In the genomic region with DNA sequence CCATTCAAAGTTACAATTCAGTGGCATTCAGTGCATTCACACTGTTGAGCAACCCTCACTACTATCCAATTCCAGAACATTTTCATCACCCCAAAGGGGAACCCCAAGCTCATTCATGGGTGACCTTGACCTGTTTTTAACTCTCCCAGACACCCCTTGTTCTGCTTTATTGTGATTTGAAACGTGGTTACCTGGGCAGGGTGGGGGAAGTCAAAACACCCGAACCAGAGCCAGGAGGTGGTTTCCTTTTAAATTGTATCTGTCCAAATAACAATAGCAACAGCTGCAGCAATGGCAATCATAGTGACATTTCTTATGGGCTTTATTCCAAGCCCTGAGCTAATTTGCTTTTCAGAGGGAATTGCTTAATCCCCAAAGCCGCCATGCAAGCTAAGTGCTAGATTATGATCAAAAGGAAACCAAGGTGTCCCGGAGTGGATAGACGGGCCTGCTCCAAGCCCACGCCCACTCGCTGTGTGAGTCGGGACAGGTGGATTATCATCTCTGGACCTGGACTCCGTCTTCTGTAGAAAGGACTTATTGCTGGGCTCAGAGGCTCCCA, we compare ENCODE assay signal across 10 cellular contexts. TPM values are rescaled to one million over a fixed set of nuclear protein-coding genes. Genes with fewer than 3 reads are reported as not detected.
DNase-seq lines count a peak whose midpoint lies in the region; ATAC-seq and TF ChIP-seq lines count a peak whose summit lies in the region.
"Had no signal": no experiment of that assay in that cellular context is flagged by ENCODE, and none has a peak within 500 bp of the region (broad histone marks: within the 10 kb centered on the region; RNA-seq: fewer than 3 reads in every experiment).

No MANE protein-coding gene starts in this region.

- H3K4me1 ChIP-seq in lower lobe of right lung: peaks cover 35% of the 10 kb centered on the region

- ATAC-seq in GM21717 (IDR thresholded peaks at IDR 0.05; ENCODE audit: unreplicated experiment) (peak; percentile 32), lower lobe of right lung (peak; percentile 38 to 50)
- no peak for ATAC-seq in activated T-helper 17 cell treated with anti-CD3 and anti-CD28 coated beads, Interleukin-2, amount 50 U/mL, for 72 hours (replicated peaks)

- H3K27me3 Mint-ChIP-seq in activated T-helper 17 cell treated with anti-CD3 and anti-CD28 coated beads, Interleukin-2, amount 50 U/mL, for 72 hours: no peaks in the 10 kb centered on the region

- peak; percentile 58 for DNase-seq in COR-L47 (lab: John Stamatoyannopoulos, UW)
- no peak for DNase-seq in lower lobe of right lung
- DNase-seq in DMS53 treated with DMSO at 0.1 percent for 48 hours (lab: John Stamatoyannopoulos, UW; ENCODE audit: unreplicated experiment): no peak
- DNase-seq in brain microvascular endothelial cell: no peak
- DNase-seq in cerebellar nuclear complex (lab: John Stamatoyannopoulos, UW): no peak
- DNase-seq in COLO668 (lab: John Stamatoyannopoulos, UW; ENCODE audit: unreplicated experiment): no peak
- DNase-seq: kidney had no signal

- intact Hi-C loops in lower lobe of right lung (cut with DNase I): no loop called here

- no peaks in the 10 kb centered on the region for H3K9me3 Mint-ChIP-seq in activated T-helper 17 cell treated with anti-CD3 and anti-CD28 coated beads, Interleukin-2, amount 50 U/mL, for 72 hours

- peak overlapping the region; percentile 80 for H3K4me3 Mint-ChIP-seq in activated T-helper 17 cell treated with anti-CD3 and anti-CD28 coated beads, Interleukin-2, amount 50 U/mL, for 72 hours

- peaks cover 7% of the 10 kb centered on the region for H3K36me3 Mint-ChIP-seq in activated T-helper 17 cell treated with anti-CD3 and anti-CD28 coated beads, Interleukin-2, amount 50 U/mL, for 72 hours (ENCODE audit: low read depth)

- peaks cover 20% of the 10 kb centered on the region for H3K4me1 Mint-ChIP-seq in activated T-helper 17 cell treated with anti-CD3 and anti-CD28 coated beads, Interleukin-2, amount 50 U/mL, for 72 hours

- no peaks in the 10 kb centered on the region for H3K9me3 ChIP-seq in lower lobe of right lung

- no peak for TF ChIP-seq CTCF in lower lobe of right lung (IDR thresholded peaks at IDR 0.05)
- TF ChIP-seq CTCF in brain microvascular endothelial cell (IDR thresholded peaks at IDR 0.05; ENCODE audit: low read depth, low read length, missing control alignments): no peak

- H3K27ac Mint-ChIP-seq in activated T-helper 17 cell treated with anti-CD3 and anti-CD28 coated beads, Interleukin-2, amount 50 U/mL, for 72 hours: peak overlapping the region; percentile 87

- H3K4me3 ChIP-seq in lower lobe of right lung (no peak overlapping the region), brain microvascular endothelial cell (ENCODE audit: low read depth, low read length) (no peak overlapping the region)

- no peaks in the 10 kb centered on the region for H3K36me3 ChIP-seq in lower lobe of right lung
- no peaks in the 10 kb centered on the region for H3K36me3 ChIP-seq in brain microvascular endothelial cell (replicated peaks)

- in situ Hi-C loops in brain microvascular endothelial cell (cut with HindIII; ENCODE audit: low pct_ligation_motif_present, low sequenced_read_pairs): no loop called here

- H3K27ac ChIP-seq in lower lobe of right lung: no peak overlapping the region
- H3K27ac ChIP-seq in brain microvascular endothelial cell: no peak overlapping the region

- no peaks in the 10 kb centered on the region for H3K27me3 ChIP-seq in lower lobe of right lung (ENCODE audit: low read depth)
- no peaks in the 10 kb centered on the region for H3K27me3 ChIP-seq in brain microvascular endothelial cell (replicated peaks)

RNA-seq across cellular contexts. Expression of gene PTGIR, which starts 6.1 kb away (rescaled TPM):
- 10 to 100 TPM in 1 of 2 donors, 1 to 10 TPM in 1; 1.3 to 12.9 TPM for total RNA-seq in activated T-helper 17 cell treated with anti-CD3 and anti-CD28 coated beads, Interleukin-2, amount 50 U/mL, for 72 hours
- 6.9 TPM for total RNA-seq in lower lobe of right lung
- total RNA-seq: NCI-H460 had no signal

RNA-seq across cellular contexts. Expression of gene GNG8, which starts 17.3 kb away (rescaled TPM):
- total RNA-seq in activated T-helper 17 cell treated with anti-CD3 and anti-CD28 coated beads, Interleukin-2, amount 50 U/mL, for 72 hours: 1 to 10 TPM in 1 of 2 donors, not detected in 1; 9.6 TPM
- total RNA-seq in lower lobe of right lung: not detected
- total RNA-seq: kidney, NCI-H460 had no signal

RNA-seq across cellular contexts. Expression of gene CALM3, which starts 17.6 kb away (rescaled TPM):
- 100 to 1,000 TPM; 313 to 323 TPM for total RNA-seq in activated T-helper 17 cell treated with anti-CD3 and anti-CD28 coated beads, Interleukin-2, amount 50 U/mL, for 72 hours
- total RNA-seq in lower lobe of right lung: 155 TPM

RNA-seq across cellular contexts. Expression of gene DACT3, which starts 42.2 kb away (rescaled TPM):
- total RNA-seq in activated T-helper 17 cell treated with anti-CD3 and anti-CD28 coated beads, Interleukin-2, amount 50 U/mL, for 72 hours: 1 to 10 TPM in 1 of 2 donors, under 1 TPM in 1; 0.09 to 5.4 TPM
- 4.9 TPM for total RNA-seq in lower lobe of right lung
- total RNA-seq: NCI-H460 had no signal
